In the genomic region with DNA sequence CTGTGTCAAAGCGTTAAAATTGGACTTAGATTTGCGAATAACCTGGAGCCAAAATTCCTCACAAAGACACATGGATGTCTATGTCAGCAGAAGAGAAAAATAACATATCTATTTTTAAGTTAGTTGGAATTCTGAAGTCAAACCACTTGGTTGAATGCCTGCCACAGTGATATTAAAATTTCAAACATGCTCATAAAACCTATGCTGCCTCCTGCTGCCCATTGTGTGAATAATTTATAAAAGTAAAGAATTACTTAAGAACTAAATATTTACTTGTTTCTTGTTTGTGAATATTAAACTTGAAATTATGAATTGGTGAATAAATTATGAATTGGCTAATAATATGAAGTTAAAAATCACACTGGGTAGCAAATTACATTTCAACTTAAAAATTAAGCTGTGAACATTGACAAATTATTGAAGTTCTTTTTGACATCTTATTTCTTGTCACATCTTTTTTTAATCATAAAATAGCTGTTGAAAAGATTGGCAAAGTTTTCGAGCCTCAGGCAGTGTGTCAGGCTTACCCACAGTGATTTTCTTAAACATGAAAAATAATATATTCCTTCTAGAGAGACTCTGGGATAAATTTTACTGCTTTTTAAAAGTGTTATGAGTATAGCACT, we compare ENCODE assay signal across 9 cellular contexts. TPM values are rescaled to one million over a fixed set of nuclear protein-coding genes. Genes with fewer than 3 reads are reported as not detected.
DNase-seq lines count a peak whose midpoint lies in the region; ATAC-seq, FAIRE-seq and TF ChIP-seq lines count a peak whose summit lies in the region.
"Had no signal": no experiment of that assay in that cellular context is flagged by ENCODE, and none has a peak within 500 bp of the region (broad histone marks: within the 10 kb centered on the region; RNA-seq: fewer than 3 reads in every experiment).

No MANE protein-coding gene starts in this region.

- POLR2A ChIA-PET in HEK293T (lab: Yijun Ruan, JAX), result no interaction called here

- CTCF ChIA-PET in HEK293T (lab: Yijun Ruan, JAX), result interaction anchor here (0.6 kb wide), 1 partner anchor 229 kb away, joined by 4 read pairs; no protein-coding TSS in a partner anchor

- peaks cover 10% of the 10 kb centered on the region for H3K4me1 ChIP-seq in Loucy (ENCODE audit: insufficient read depth, low read length, poor library complexity, severe bottlenecking)
- H3K4me1 ChIP-seq in mucosa of descending colon (ENCODE audit: low read depth), result peaks cover 5% of the 10 kb centered on the region

- no peaks in the 10 kb centered on the region for H3K9me3 ChIP-seq in Loucy (ENCODE audit: insufficient read depth, low read depth, low read length)
- no peaks in the 10 kb centered on the region for H3K9me3 ChIP-seq in mucosa of descending colon

- no peaks in the 10 kb centered on the region for H3F3A ChIP-seq in Loucy (ENCODE audit: low read depth)

- no peak overlapping the region for H2AFZ ChIP-seq in Loucy (ENCODE audit: low read length)

- ATAC-seq in mucosa of descending colon (peak; percentile 39), HG02588 (IDR thresholded peaks at IDR 0.05; ENCODE audit: unreplicated experiment) (no peak), HG03442 (IDR thresholded peaks at IDR 0.05; ENCODE audit: unreplicated experiment) (no peak)

- no peak overlapping the region for H3K4me3 ChIP-seq in Loucy (ENCODE audit: low read length, poor library complexity, severe bottlenecking)
- no peak overlapping the region for H3K4me3 ChIP-seq in mucosa of descending colon

- H3K79me2 ChIP-seq in Loucy (ENCODE audit: insufficient read depth, low read length), result no peaks in the 10 kb centered on the region

- no peaks in the 10 kb centered on the region for H3K36me3 ChIP-seq in Loucy (ENCODE audit: insufficient read depth, low read length)
- H3K36me3 ChIP-seq in mucosa of descending colon (ENCODE audit: low read depth), result no peaks in the 10 kb centered on the region

- peaks cover 6% of the 10 kb centered on the region for H3K27me3 ChIP-seq in Loucy (ENCODE audit: insufficient read depth, low read length, poor library complexity, severe bottlenecking)

- FAIRE-seq in colon (lab: Jason Lieb, UNC), result peak; percentile 72

- no peak overlapping the region for H3K4me2 ChIP-seq in Loucy (ENCODE audit: low read depth, low read length, poor library complexity, severe bottlenecking)

- TF ChIP-seq CTCF in Loucy (conservative IDR thresholded peaks at IDR 0.05; ENCODE audit: low read length) (peak; percentile 69), mucosa of descending colon (IDR thresholded peaks at IDR 0.05) (peak; percentile 28)

- DNase-seq in EH (ENCODE audit: low read depth), result peak; percentile 82
- peak in 1 of 3 donors; percentile 36 for DNase-seq in mucosa of descending colon
- no peak for DNase-seq in NCI-H526 treated with DMSO at 0.1 percent for 48 hours (lab: John Stamatoyannopoulos, UW)
- DNase-seq in HEK293T (ENCODE audit: extremely low spot score), result no peak

- H3K9me2 ChIP-seq in Loucy (replicated peaks; ENCODE audit: low read depth, low read length), result no peaks in the 10 kb centered on the region

- no peak overlapping the region for H3K9ac ChIP-seq in Loucy (ENCODE audit: low read depth, low read length, poor library complexity, severe bottlenecking)

- intact Hi-C loops in mucosa of descending colon (cut with DNase I, micrococcal nuclease), result loop anchor here (10.0 kb wide), 2 partner anchors 242 to 302 kb away; no protein-coding TSS in a partner anchor

- H4K20me1 ChIP-seq in Loucy (ENCODE audit: insufficient read depth, low read length, poor library complexity, severe bottlenecking), result no peaks in the 10 kb centered on the region

TF ChIP-seq in HEK293T, 16 proteins besides CTCF, POLR2A, EP300 and RAD21:
- TF ChIP-seq ZNF384 (IDR thresholded peaks at IDR 0.05) (no peak), NFRKB (IDR thresholded peaks at IDR 0.05) (no peak), ELF4 (IDR thresholded peaks at IDR 0.05) (no peak)

RNA-seq across cellular contexts. Expression of gene FABP2, which starts 35.4 kb away (rescaled TPM):
- total RNA-seq in mucosa of descending colon, result 10 to 100 TPM; 12.1 to 48.6 (median 39.7) TPM
- total RNA-seq: T-helper 2 cell treated with Interferon-gamma antibody and Interleukin-4, amounts not matched to agents 100 ng/mL and 5 ng/mL, for 36 hours had no signal
